ENCODE assay signal across 29 cellular contexts in the genomic region with DNA sequence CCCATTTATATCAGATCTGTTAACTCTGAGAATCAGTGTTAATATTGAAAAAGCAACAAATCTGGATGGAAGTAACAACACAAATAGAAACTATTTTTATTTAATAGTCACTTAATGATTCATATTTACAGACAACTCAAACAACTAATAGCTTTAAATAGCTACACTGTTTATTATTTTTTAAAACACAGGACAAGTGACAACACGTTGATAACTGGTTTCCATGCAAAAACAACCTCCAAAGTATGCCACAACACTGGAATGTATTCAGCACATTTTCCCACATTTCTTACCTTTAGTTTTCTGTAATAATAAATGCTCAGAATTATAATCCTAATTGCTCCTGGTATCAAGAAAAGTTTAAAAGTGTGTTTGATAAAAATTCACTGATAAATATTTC.
"Had no signal": no experiment of that assay in that cellular context is flagged by ENCODE, and none has a peak within 500 bp of the region (broad histone marks: within the 10 kb centered on the region; RNA-seq: fewer than 3 reads in every experiment).

No MANE protein-coding gene starts in this region.

- H3K27me3 Mint-ChIP-seq: natural killer cell treated with Interleukin-12 subunit alpha and Interleukin-12 subunit beta and Interleukin-15 and Interleukin-18, amount 100 ng/mL, for 72 hours; stimulated activated naive CD8-positive, alpha-beta T cell treated with anti-CD3 and anti-CD28 coated beads, Interleukin-15, Interleukin-2, amounts not matched to agents 100 ng/mL and 50 ng/mL, for 24 hours had no signal

- H3K4me1 ChIP-seq: colonic mucosa had no signal

- H3K27ac Mint-ChIP-seq: activated naive CD4-positive, alpha-beta T cell treated with anti-CD3 and anti-CD28 coated beads for 36 hours; activated T-helper 1 cell treated with anti-CD3 and anti-CD28 coated beads, Interleukin-12 subunit alpha, Interleukin-12 subunit beta, Interleukin-2, Interleukin-4 antibody, amounts not matched to agents 30 ng/mL and 10 ng/mL and 1 ng/mL, durations not matched to agents 14 hours and 24 hours and 36 hours; natural killer cell treated with Interleukin-12 subunit alpha and Interleukin-12 subunit beta and Interleukin-15 and Interleukin-18, amount 100 ng/mL, for 72 hours; stimulated activated naive CD8-positive, alpha-beta T cell treated with anti-CD3 and anti-CD28 coated beads, Interleukin-15, Interleukin-2, amounts not matched to agents 100 ng/mL and 50 ng/mL, for 24 hours; T-helper 1 cell treated with Interleukin-12 subunit alpha and Interleukin-12 subunit beta and Interleukin-4 antibody, amounts not matched to agents 30 μg/mL and 1 μg/mL, for 36 hours had no signal

- H3K36me3 Mint-ChIP-seq: natural killer cell treated with Interleukin-12 subunit alpha and Interleukin-12 subunit beta and Interleukin-15 and Interleukin-18, amount 100 ng/mL, for 72 hours had no signal

- H3K27ac ChIP-seq: colonic mucosa, spleen, upper lobe of left lung, vagina, VCaP had no signal

- DNase-seq: activated CD4-positive, alpha-beta T cell treated with anti-CD3 and anti-CD28 coated beads for 4 hours; activated CD4-positive, alpha-beta T cell treated with anti-CD3 and anti-CD28 coated beads, Interleukin-2, amount 50 U/mL, for 4 hours; activated CD8-positive, alpha-beta memory T cell treated with anti-CD3 and anti-CD28 coated beads for 24 hours; activated effector memory CD4-positive, alpha-beta T cell treated with anti-CD3 and anti-CD28 coated beads, Interleukin-2, amount 50 U/mL, for 16 hours; activated naive CD4-positive, alpha-beta T cell treated with anti-CD3 and anti-CD28 coated beads for 36 hours; amniotic stem cell; cerebellar nuclear complex; colonic mucosa; effector CD8-positive, alpha-beta T cell; gastrocnemius medialis; glutamatergic neuron; kidney; left colon; mesenchymal stem cell; posterior cingulate gyrus; right cardiac atrium; spleen; substantia nigra; T-helper 9 cell; upper lobe of left lung had no signal

- H3K27me3 ChIP-seq: colonic mucosa, gastrocnemius medialis, spleen, upper lobe of left lung, vagina had no signal

- H3K36me3 ChIP-seq: colonic mucosa, gastrocnemius medialis, spleen, upper lobe of left lung, vagina had no signal

- FAIRE-seq: astrocyte, endometrium, kidney, TTC549 had no signal

- H3K4me3 Mint-ChIP-seq: activated naive CD4-positive, alpha-beta T cell treated with anti-CD3 and anti-CD28 coated beads for 36 hours; activated T-helper 1 cell treated with anti-CD3 and anti-CD28 coated beads, Interleukin-12 subunit alpha, Interleukin-12 subunit beta, Interleukin-2, Interleukin-4 antibody, amounts not matched to agents 30 ng/mL and 10 ng/mL and 1 ng/mL, durations not matched to agents 14 hours and 24 hours and 36 hours; natural killer cell treated with Interleukin-12 subunit alpha and Interleukin-12 subunit beta and Interleukin-15 and Interleukin-18, amount 100 ng/mL, for 72 hours; T-helper 1 cell treated with Interleukin-12 subunit alpha and Interleukin-12 subunit beta and Interleukin-4 antibody, amounts not matched to agents 30 μg/mL and 1 μg/mL, for 36 hours had no signal

- H3K9me3 ChIP-seq: colonic mucosa, gastrocnemius medialis, spleen, upper lobe of left lung, vagina had no signal

- H3K9me3 Mint-ChIP-seq: activated naive CD4-positive, alpha-beta T cell treated with anti-CD3 and anti-CD28 coated beads for 36 hours; activated T-helper 1 cell treated with anti-CD3 and anti-CD28 coated beads, Interleukin-12 subunit alpha, Interleukin-12 subunit beta, Interleukin-2, Interleukin-4 antibody, amounts not matched to agents 30 ng/mL and 10 ng/mL and 1 ng/mL, durations not matched to agents 14 hours and 24 hours and 36 hours; natural killer cell treated with Interleukin-12 subunit alpha and Interleukin-12 subunit beta and Interleukin-15 and Interleukin-18, amount 100 ng/mL, for 72 hours; stimulated activated naive CD8-positive, alpha-beta T cell treated with anti-CD3 and anti-CD28 coated beads, Interleukin-15, Interleukin-2, amounts not matched to agents 100 ng/mL and 50 ng/mL, for 24 hours; T-helper 1 cell treated with Interleukin-12 subunit alpha and Interleukin-12 subunit beta and Interleukin-4 antibody, amounts not matched to agents 30 μg/mL and 1 μg/mL, for 36 hours had no signal

- ATAC-seq: gastrocnemius medialis; left colon; natural killer cell treated with Interleukin-12 subunit alpha and Interleukin-12 subunit beta and Interleukin-15 and Interleukin-18, amount 100 ng/mL, for 72 hours; right cardiac atrium had no signal

- H3K4me3 ChIP-seq: colonic mucosa, gastrocnemius medialis, spleen, upper lobe of left lung, vagina had no signal
